ENCODE assay signal across 13 cellular contexts in the genomic region with DNA sequence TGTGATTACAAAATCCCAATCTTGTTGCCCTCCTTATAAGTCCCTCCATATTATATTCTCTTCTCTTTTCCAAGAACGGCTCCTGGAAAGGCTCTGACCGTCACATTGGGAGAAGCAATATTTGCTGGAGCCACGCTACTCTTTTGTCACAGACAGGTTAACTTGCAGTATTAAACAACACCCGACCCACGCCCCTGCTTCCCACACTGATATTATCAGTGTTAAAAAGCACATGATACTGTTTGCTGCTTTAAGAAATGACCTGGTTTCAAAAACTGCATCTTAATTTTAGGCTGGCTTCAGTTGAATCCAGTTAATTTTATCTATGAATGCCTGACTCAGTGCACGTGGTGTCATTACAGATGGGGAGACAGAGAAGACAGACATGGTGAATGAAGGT. TPM values are rescaled to one million over a fixed set of nuclear protein-coding genes. Genes with fewer than 3 reads are reported as not detected.
DNase-seq lines count a peak whose midpoint lies in the region; ATAC-seq and TF ChIP-seq lines count a peak whose summit lies in the region.
"Had no signal": no experiment of that assay in that cellular context is flagged by ENCODE, and none has a peak within 500 bp of the region (broad histone marks: within the 10 kb centered on the region; RNA-seq: fewer than 3 reads in every experiment).

No MANE protein-coding gene starts in this region.

- no peaks in the 10 kb centered on the region for H3K27me3 Mint-ChIP-seq in effector memory CD8-positive, alpha-beta T cell

- peak overlapping the region; percentile 78 to 100 (median 99) for H3K27ac ChIP-seq in spleen
- H3K27ac ChIP-seq: A549 had no signal

- peak overlapping the region; percentile 86 for H3K4me3 ChIP-seq in NB4 (ENCODE audit: low read depth, low read length)
- peak overlapping the region in 7 of 8 donors; percentile 78 to 94 (median 86) for H3K4me3 ChIP-seq in spleen
- H3K4me3 ChIP-seq: A549, smooth muscle cell had no signal

- TF ChIP-seq CTCF in NB4 (IDR thresholded peaks at IDR 0.05; ENCODE audit: low read depth, low read length) (no peak), spleen (IDR thresholded peaks at IDR 0.05 in 8 of 11, conservative IDR thresholded peaks at IDR 0.05 in 3 of 11) (no peak)

- peak overlapping the region; percentile 96 for H3K4me3 Mint-ChIP-seq in effector memory CD8-positive, alpha-beta T cell

- 24 to 38% (median 32%) methylated on average over 6 of the region's 6 CpGs for WGBS in spleen, 5 donors

- H3K9me3 ChIP-seq in spleen: no peaks in the 10 kb centered on the region
- H3K9me3 ChIP-seq: A549 had no signal

- peaks cover 62 to 64% of the 10 kb centered on the region in 2 donors for H3K4me1 Mint-ChIP-seq in effector memory CD8-positive, alpha-beta T cell (ENCODE audit: low read depth in 2 of 2)

- H3K27me3 ChIP-seq in spleen (replicated peaks in 1 of 7): no peaks in the 10 kb centered on the region

- H3K36me3 ChIP-seq in spleen: peaks cover 0 to 42% (median 0%) of the 10 kb centered on the region in 6 donors

- DNase-seq in activated CD8-positive, alpha-beta memory T cell treated with anti-CD3 and anti-CD28 coated beads for 24 hours: peak; percentile 56
- no peak for DNase-seq in activated CD8-positive, alpha-beta memory T cell treated with anti-CD3 and anti-CD28 coated beads, Interleukin-2, amount 50 U/mL, for 4 hours
- DNase-seq in NB4 (ENCODE audit: low read depth) (no peak), spleen (no peak), NCI-H2029 (lab: John Stamatoyannopoulos, UW) (no peak), AG08395 (ENCODE audit: low spot score) (no peak), NCI-H1930 (lab: John Stamatoyannopoulos, UW) (no peak)
- no peak for DNase-seq in effector memory CD8-positive, alpha-beta T cell
- DNase-seq: activated CD4-positive, CD25-positive, alpha-beta regulatory T cell treated with anti-CD3 and anti-CD28 coated beads, Interleukin-2, amount 50 U/mL, for 72 hours; DMS79 had no signal

- no peaks in the 10 kb centered on the region for H3K9me3 Mint-ChIP-seq in effector memory CD8-positive, alpha-beta T cell

- intact Hi-C loops in spleen (cut with DNase I; ENCODE audit: low total_unique reads): no loop called here

- peak overlapping the region; percentile 47 to 99 for H3K27ac Mint-ChIP-seq in effector memory CD8-positive, alpha-beta T cell

- no peak for TF ChIP-seq POLR2A in NB4 (IDR thresholded peaks at IDR 0.05; ENCODE audit: extremely low read depth, insufficient read length)
- no peak for TF ChIP-seq POLR2A in spleen (IDR thresholded peaks at IDR 0.05)

- peaks cover 41 to 79% (median 74%) of the 10 kb centered on the region in 6 donors for H3K4me1 ChIP-seq in spleen

- peaks cover 45% of the 10 kb centered on the region for H3K36me3 Mint-ChIP-seq in effector memory CD8-positive, alpha-beta T cell (ENCODE audit: insufficient read depth)

- ATAC-seq in effector memory CD8-positive, alpha-beta T cell (replicated peaks): peak; percentile 25
- ATAC-seq: A549 had no signal

RNA-seq across cellular contexts. Expression of a gene that starts 3.1 kb away (rescaled TPM):
- 100 to 1,000 TPM; 125 to 270 (median 160) TPM for total RNA-seq in spleen
- 10 to 100 TPM; 45.8 to 74.2 (median 52.5) TPM for polyA plus RNA-seq in spleen
- total RNA-seq: NCI-H460 had no signal
